Comparison of ENCODE assay signal across 2 cellular contexts in the genomic region with DNA sequence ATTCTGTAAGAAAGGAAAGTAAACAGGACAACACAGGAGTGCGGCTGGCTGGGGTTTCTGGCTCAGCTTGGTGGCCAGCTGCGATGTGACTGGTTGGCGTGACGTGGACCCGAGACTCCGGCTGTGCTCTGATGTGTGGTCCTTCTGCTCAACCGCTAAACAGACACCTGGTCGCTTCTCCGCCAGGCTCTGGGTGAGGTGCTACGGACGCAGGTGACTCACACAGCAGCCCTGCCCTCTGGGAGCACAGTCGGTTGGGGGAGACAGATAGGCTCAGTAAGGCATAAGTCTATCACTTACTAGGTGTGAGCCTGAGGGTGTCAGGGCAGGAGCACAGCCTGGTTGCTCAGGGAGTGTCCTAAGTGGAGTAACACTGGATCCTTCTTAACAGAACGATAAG.
TF ChIP-seq lines count a peak whose summit lies in the region.

No MANE protein-coding gene starts in this region.

TF ChIP-seq in IMR-90, 13 proteins besides CTCF, POLR2A, EP300 and RAD21:
- TF ChIP-seq CEBPB (IDR thresholded peaks at IDR 0.05; ENCODE audit: low read depth, low read length) (no peak), MAFK (IDR thresholded peaks at IDR 0.05; ENCODE audit: low read depth, low read length) (no peak), CHD1 (IDR thresholded peaks at IDR 0.05; ENCODE audit: low read depth, low read length) (no peak), RCOR1 (IDR thresholded peaks at IDR 0.05; ENCODE audit: insufficient replicate concordance, low read length) (no peak), MXI1 (IDR thresholded peaks at IDR 0.05; ENCODE audit: borderline replicate concordance, low read depth, low read length) (no peak), RFX5 (IDR thresholded peaks at IDR 0.05; ENCODE audit: low read depth, low read length) (no peak), SMC3 (IDR thresholded peaks at IDR 0.05; ENCODE audit: low read depth, low read length) (no peak), MAZ (IDR thresholded peaks at IDR 0.05; ENCODE audit: borderline replicate concordance, low read depth, low read length) (no peak), NFE2L2 (IDR thresholded peaks at IDR 0.05; ENCODE audit: low read depth, low read length) (no peak), BHLHE40 (IDR thresholded peaks at IDR 0.05; ENCODE audit: low read depth, low read length) (no peak), FOS (IDR thresholded peaks at IDR 0.05; ENCODE audit: low read depth, low read length) (no peak)
- TF ChIP-seq, protein P1, sequence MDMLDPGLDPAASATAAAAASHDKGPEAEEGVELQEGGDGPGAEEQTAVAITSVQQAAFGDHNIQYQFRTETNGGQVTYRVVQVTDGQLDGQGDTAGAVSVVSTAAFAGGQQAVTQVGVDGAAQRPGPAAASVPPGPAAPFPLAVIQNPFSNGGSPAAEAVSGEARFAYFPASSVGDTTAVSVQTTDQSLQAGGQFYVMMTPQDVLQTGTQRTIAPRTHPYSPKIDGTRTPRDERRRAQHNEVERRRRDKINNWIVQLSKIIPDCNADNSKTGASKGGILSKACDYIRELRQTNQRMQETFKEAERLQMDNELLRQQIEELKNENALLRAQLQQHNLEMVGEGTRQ (IDR thresholded peaks at IDR 0.05; ENCODE audit: low read depth, low read length), result no peak
- TF ChIP-seq, protein P2, sequence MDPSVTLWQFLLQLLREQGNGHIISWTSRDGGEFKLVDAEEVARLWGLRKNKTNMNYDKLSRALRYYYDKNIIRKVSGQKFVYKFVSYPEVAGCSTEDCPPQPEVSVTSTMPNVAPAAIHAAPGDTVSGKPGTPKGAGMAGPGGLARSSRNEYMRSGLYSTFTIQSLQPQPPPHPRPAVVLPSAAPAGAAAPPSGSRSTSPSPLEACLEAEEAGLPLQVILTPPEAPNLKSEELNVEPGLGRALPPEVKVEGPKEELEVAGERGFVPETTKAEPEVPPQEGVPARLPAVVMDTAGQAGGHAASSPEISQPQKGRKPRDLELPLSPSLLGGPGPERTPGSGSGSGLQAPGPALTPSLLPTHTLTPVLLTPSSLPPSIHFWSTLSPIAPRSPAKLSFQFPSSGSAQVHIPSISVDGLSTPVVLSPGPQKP (IDR thresholded peaks at IDR 0.05; ENCODE audit: borderline replicate concordance, low read depth, low read length), result no peak

TF ChIP-seq in WTC11, 78 proteins besides CTCF, POLR2A, EP300 and RAD21:
- TF ChIP-seq IRF2 (CRISPR knock-in tag; IDR thresholded peaks at IDR 0.05; ENCODE audit: borderline replicate concordance, low read depth) (no peak), KAT7 (CRISPR knock-in tag; IDR thresholded peaks at IDR 0.05; ENCODE audit: borderline replicate concordance) (no peak), ETV6 (CRISPR knock-in tag; IDR thresholded peaks at IDR 0.05) (no peak), ZNF423 (CRISPR knock-in tag; IDR thresholded peaks at IDR 0.05) (no peak), FOXJ3 (CRISPR knock-in tag; IDR thresholded peaks at IDR 0.05; ENCODE audit: borderline replicate concordance) (no peak), JUN (CRISPR knock-in tag; IDR thresholded peaks at IDR 0.05) (no peak), CREM (CRISPR knock-in tag; IDR thresholded peaks at IDR 0.05) (no peak), SP1 (CRISPR knock-in tag; conservative IDR thresholded peaks at IDR 0.05) (no peak), ELF4 (CRISPR knock-in tag; IDR thresholded peaks at IDR 0.05; ENCODE audit: low read depth) (no peak), SMAD3 (CRISPR knock-in tag; IDR thresholded peaks at IDR 0.05; ENCODE audit: borderline replicate concordance) (no peak), ZNF219 (CRISPR knock-in tag; IDR thresholded peaks at IDR 0.05; ENCODE audit: borderline replicate concordance) (no peak), NR3C1 (CRISPR knock-in tag; conservative IDR thresholded peaks at IDR 0.05; ENCODE audit: low read depth) (no peak)
- TF ChIP-seq, protein P3, sequence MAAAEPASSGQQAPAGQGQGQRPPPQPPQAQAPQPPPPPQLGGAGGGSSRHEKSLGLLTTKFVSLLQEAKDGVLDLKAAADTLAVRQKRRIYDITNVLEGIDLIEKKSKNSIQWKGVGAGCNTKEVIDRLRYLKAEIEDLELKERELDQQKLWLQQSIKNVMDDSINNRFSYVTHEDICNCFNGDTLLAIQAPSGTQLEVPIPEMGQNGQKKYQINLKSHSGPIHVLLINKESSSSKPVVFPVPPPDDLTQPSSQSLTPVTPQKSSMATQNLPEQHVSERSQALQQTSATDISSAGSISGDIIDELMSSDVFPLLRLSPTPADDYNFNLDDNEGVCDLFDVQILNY (CRISPR knock-in tag; IDR thresholded peaks at IDR 0.05), result no peak
- TF ChIP-seq, protein P4, sequence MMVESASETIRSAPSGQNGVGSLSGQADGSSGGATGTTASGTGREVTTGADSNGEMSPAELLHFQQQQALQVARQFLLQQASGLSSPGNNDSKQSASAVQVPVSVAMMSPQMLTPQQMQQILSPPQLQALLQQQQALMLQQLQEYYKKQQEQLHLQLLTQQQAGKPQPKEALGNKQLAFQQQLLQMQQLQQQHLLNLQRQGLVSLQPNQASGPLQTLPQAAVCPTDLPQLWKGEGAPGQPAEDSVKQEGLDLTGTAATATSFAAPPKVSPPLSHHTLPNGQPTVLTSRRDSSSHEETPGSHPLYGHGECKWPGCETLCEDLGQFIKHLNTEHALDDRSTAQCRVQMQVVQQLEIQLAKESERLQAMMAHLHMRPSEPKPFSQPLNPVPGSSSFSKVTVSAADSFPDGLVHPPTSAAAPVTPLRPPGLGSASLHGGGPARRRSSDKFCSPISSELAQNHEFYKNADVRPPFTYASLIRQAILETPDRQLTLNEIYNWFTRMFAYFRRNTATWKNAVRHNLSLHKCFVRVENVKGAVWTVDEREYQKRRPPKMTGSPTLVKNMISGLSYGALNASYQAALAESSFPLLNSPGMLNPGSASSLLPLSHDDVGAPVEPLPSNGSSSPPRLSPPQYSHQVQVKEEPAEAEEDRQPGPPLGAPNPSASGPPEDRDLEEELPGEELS (CRISPR knock-in tag; IDR thresholded peaks at IDR 0.05), result no peak
- TF ChIP-seq, protein P5, sequence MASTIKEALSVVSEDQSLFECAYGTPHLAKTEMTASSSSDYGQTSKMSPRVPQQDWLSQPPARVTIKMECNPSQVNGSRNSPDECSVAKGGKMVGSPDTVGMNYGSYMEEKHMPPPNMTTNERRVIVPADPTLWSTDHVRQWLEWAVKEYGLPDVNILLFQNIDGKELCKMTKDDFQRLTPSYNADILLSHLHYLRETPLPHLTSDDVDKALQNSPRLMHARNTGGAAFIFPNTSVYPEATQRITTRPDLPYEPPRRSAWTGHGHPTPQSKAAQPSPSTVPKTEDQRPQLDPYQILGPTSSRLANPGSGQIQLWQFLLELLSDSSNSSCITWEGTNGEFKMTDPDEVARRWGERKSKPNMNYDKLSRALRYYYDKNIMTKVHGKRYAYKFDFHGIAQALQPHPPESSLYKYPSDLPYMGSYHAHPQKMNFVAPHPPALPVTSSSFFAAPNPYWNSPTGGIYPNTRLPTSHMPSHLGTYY (CRISPR knock-in tag; IDR thresholded peaks at IDR 0.05), result no peak
- TF ChIP-seq, protein P6, sequence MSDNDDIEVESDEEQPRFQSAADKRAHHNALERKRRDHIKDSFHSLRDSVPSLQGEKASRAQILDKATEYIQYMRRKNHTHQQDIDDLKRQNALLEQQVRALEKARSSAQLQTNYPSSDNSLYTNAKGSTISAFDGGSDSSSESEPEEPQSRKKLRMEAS (CRISPR knock-in tag; IDR thresholded peaks at IDR 0.05), result no peak
TF ChIP-seq in WTC11: peak in this region for 0.
